Comparison of ENCODE assay signal across 10 cellular contexts in genomic region chr2:216004408-216005283, GRCh38. TPM values are rescaled to one million over a fixed set of nuclear protein-coding genes. Genes with fewer than 3 reads are reported as not detected.
A peak's percentile ranks its signal among the peaks of the same experiment; 100 is the strongest.
DNase-seq lines count a peak whose midpoint lies in the region; ATAC-seq, FAIRE-seq and TF ChIP-seq lines count a peak whose summit lies in the region.
"Had no signal": no experiment of that assay in that cellular context is flagged by ENCODE, and none has a peak within 500 bp of the region (broad histone marks: within the 10 kb centered on the region; RNA-seq: fewer than 3 reads in every experiment).

No MANE protein-coding gene starts in this region.

- peaks cover 0 to 4% of the 10 kb centered on the region in 2 donors for H3K36me3 ChIP-seq in kidney (ENCODE audit: control insufficient read depth in 1 of 2, insufficient read depth in 2 of 2, low read length in 2 of 2)

- DNase-seq in kidney (no peak), NCI-H146 treated with DMSO at 0.1 percent for 48 hours (lab: John Stamatoyannopoulos, UW; ENCODE audit: unreplicated experiment) (no peak)
- DNase-seq: DND-41, H7 had no signal

- intact Hi-C loops in kidney (cut with DNase I) = no loop called here

- no peaks in the 10 kb centered on the region for H3K4me1 ChIP-seq in kidney (ENCODE audit: control insufficient read depth in 1 of 2, insufficient read depth in 1 of 2, low read depth in 1 of 2, low read length in 2 of 2)

- H3K9me3 ChIP-seq in kidney (ENCODE audit: control insufficient read depth in 1 of 2, low read length in 2 of 2) = no peaks in the 10 kb centered on the region

- TF ChIP-seq CTCF in kidney (IDR thresholded peaks at IDR 0.05; ENCODE audit: borderline replicate concordance, extremely low read depth, insufficient read depth) = no peak

- ATAC-seq in GM18498 (IDR thresholded peaks at IDR 0.05; ENCODE audit: unreplicated experiment) (peak; percentile 30), GM19467 (IDR thresholded peaks at IDR 0.05; ENCODE audit: unreplicated experiment) (peak; percentile 30), HG03354 (IDR thresholded peaks at IDR 0.05; ENCODE audit: poor library complexity, severe bottlenecking, unreplicated experiment) (peak; percentile 52), HG03460 (IDR thresholded peaks at IDR 0.05; ENCODE audit: unreplicated experiment) (no peak), GM21360 (IDR thresholded peaks at IDR 0.05; ENCODE audit: unreplicated experiment) (no peak)

- no peak overlapping the region for H3K4me3 ChIP-seq in kidney (ENCODE audit: low read length in 2 of 2)

- peak overlapping the region; percentile 1 for H3K27ac ChIP-seq in angular gyrus (ENCODE audit: low read depth, low read length)
- no peak overlapping the region for H3K27ac ChIP-seq in kidney (ENCODE audit: low read depth in 2 of 2, low read length in 2 of 2)

- FAIRE-seq in kidney (lab: Jason Lieb, UNC) = no peak

- no peak overlapping the region for H3K9ac ChIP-seq in kidney (ENCODE audit: low read length in 2 of 2)

RNA-seq across cellular contexts. Expression of gene MREG, which starts 8.7 kb away (rescaled TPM):
- 16.7 TPM for total RNA-seq in kidney
- 3.6 TPM for polyA plus RNA-seq in kidney (ENCODE audit: insufficient read depth, low read depth, low replicate concordance)

Comparison
In these comparisons a context has a peak if more than half of its experiments do, and no peak if none do; other contexts are left out.
1. ATAC-seq: peak in GM18498 (single experiment), GM19467 (single experiment) and HG03354 (single experiment); none in HG03460 (single experiment) and GM21360 (single experiment).